ENCODE assay signal across 18 cellular contexts in the genomic region with DNA sequence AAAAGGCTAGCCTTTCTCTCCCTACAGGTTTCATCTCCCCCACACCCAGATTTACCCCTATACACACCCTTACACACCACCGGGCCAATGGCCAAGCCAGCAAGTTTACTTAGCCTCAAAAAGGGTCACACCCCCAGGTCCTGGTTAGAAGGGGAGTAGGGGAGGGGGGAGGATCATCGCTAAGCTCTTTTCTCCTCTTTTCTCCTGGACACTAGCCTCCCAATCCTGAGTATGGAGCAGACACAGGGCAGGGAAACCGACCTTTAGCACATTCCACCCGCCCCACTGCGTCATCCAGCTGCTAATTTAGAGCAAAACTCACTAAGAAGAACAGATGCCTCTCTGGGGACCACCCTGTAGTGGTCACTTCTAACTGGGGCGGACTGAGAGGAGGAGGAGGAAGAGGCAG. TPM values are rescaled to one million over a fixed set of nuclear protein-coding genes. Genes with fewer than 3 reads are reported as not detected.
DNase-seq lines count a peak whose midpoint lies in the region; ATAC-seq and TF ChIP-seq lines count a peak whose summit lies in the region.
"Had no signal": no experiment of that assay in that cellular context is flagged by ENCODE, and none has a peak within 500 bp of the region (broad histone marks: within the 10 kb centered on the region; RNA-seq: fewer than 3 reads in every experiment).

No MANE protein-coding gene starts in this region.

- no peak for DNase-seq in activated naive CD8-positive, alpha-beta T cell treated with anti-CD3 and anti-CD28 coated beads for 36 hours
- no peak for DNase-seq in effector memory CD8-positive, alpha-beta T cell
- DNase-seq in mesendoderm (peak; percentile 36), transverse colon (peak; percentile 46), retina (no peak), NCI-H526 treated with DMSO at 0.1 percent for 48 hours (lab: John Stamatoyannopoulos, UW) (no peak), NCI-H82 (lab: John Stamatoyannopoulos, UW) (no peak)
- DNase-seq: ACHN; activated CD8-positive, alpha-beta T cell treated with anti-CD3 and anti-CD28 coated beads, Interleukin-2, amount 10 ng/mL, durations not matched to agents 7 days and 5 days; activated gamma-delta T cell treated with Interleukin-2 at 50 U/mL for 16 hours; head of caudate nucleus; naive thymus-derived CD4-positive, alpha-beta T cell; NCI-H2171 treated with DMSO at 0.1 percent for 48 hours; sigmoid colon; stimulated activated naive CD4-positive, alpha-beta T cell treated with Interleukin-2 at 50 U/mL for 16 hours had no signal

- peaks cover 42% of the 10 kb centered on the region for H3K79me1 ChIP-seq in mesendoderm (ENCODE audit: low read length)

- H3K4me3 Mint-ChIP-seq in activated naive CD8-positive, alpha-beta T cell = no peak overlapping the region
- H3K4me3 Mint-ChIP-seq in activated naive CD8-positive, alpha-beta T cell treated with anti-CD3 and anti-CD28 coated beads for 36 hours = no peak overlapping the region
- H3K4me3 Mint-ChIP-seq in effector memory CD8-positive, alpha-beta T cell = no peak overlapping the region
- H3K4me3 Mint-ChIP-seq: activated CD8-positive, alpha-beta T cell treated with anti-CD3 and anti-CD28 coated beads, Interleukin-2, amount 10 ng/mL, durations not matched to agents 7 days and 5 days had no signal

- peaks cover 82% of the 10 kb centered on the region for H3K79me2 ChIP-seq in mesendoderm (ENCODE audit: control insufficient read depth, insufficient read depth, low read length)

- peak overlapping the region; percentile 41 for H2AK5ac ChIP-seq in mesendoderm (ENCODE audit: low read length)

- H3K9ac ChIP-seq in mesendoderm (ENCODE audit: low read length) = peak overlapping the region; percentile 27

- H3K27me3 ChIP-seq in mesendoderm (ENCODE audit: insufficient read depth, low read length, poor library complexity) = no peaks in the 10 kb centered on the region
- H3K27me3 ChIP-seq in transverse colon = no peaks in the 10 kb centered on the region
- H3K27me3 ChIP-seq: cardiac muscle cell, sigmoid colon had no signal

- H3K27ac ChIP-seq in mesendoderm (ENCODE audit: low read depth, low read length) (peak overlapping the region; percentile 58), transverse colon (peak overlapping the region in 1 of 4 donors; percentile 2)
- H3K27ac ChIP-seq: cardiac muscle cell, sigmoid colon had no signal

- peaks cover 30% of the 10 kb centered on the region for H3K36me3 ChIP-seq in mesendoderm (ENCODE audit: control insufficient read depth, insufficient read depth, low read length)
- H3K36me3 ChIP-seq in transverse colon = peaks cover 0 to 23% (median 10%) of the 10 kb centered on the region in 4 donors

- peaks cover 5% of the 10 kb centered on the region for H3K36me3 Mint-ChIP-seq in activated naive CD8-positive, alpha-beta T cell
- H3K36me3 Mint-ChIP-seq in activated naive CD8-positive, alpha-beta T cell treated with anti-CD3 and anti-CD28 coated beads for 36 hours = peaks cover 15% of the 10 kb centered on the region
- peaks cover 51% of the 10 kb centered on the region for H3K36me3 Mint-ChIP-seq in effector memory CD8-positive, alpha-beta T cell (ENCODE audit: insufficient read depth)

- in situ Hi-C loops in transverse colon (cut with MboI; ENCODE audit: low pct_ligation_motif_present in 1 of 4, low pct_unique_long_range_greater_than_20kb in 1 of 4, low sequenced_read_pairs in 3 of 4) = no loop called here

- peak overlapping the region; percentile 50 for H3K27ac Mint-ChIP-seq in activated naive CD8-positive, alpha-beta T cell
- H3K27ac Mint-ChIP-seq in activated naive CD8-positive, alpha-beta T cell treated with anti-CD3 and anti-CD28 coated beads for 36 hours = no peak overlapping the region
- H3K27ac Mint-ChIP-seq in effector memory CD8-positive, alpha-beta T cell = peak overlapping the region; percentile 30 to 75

- H2BK15ac ChIP-seq in mesendoderm (replicated peaks; ENCODE audit: low read depth) = no peak overlapping the region

- peaks cover 36% of the 10 kb centered on the region for H3K4me1 ChIP-seq in mesendoderm (ENCODE audit: control insufficient read depth, low read depth, low read length)
- H3K4me1 ChIP-seq in transverse colon = peaks cover 10 to 31% (median 25%) of the 10 kb centered on the region in 4 donors

- H3K56ac ChIP-seq in mesendoderm (ENCODE audit: low read length) = peak overlapping the region; percentile 82

- no peak overlapping the region for H3K4me3 ChIP-seq in mesendoderm (ENCODE audit: low read length)
- no peak overlapping the region for H3K4me3 ChIP-seq in transverse colon
- H3K4me3 ChIP-seq: cardiac muscle cell, sigmoid colon had no signal

- ATAC-seq in effector memory CD8-positive, alpha-beta T cell (replicated peaks) = no peak
- ATAC-seq: activated CD8-positive, alpha-beta T cell treated with anti-CD3 and anti-CD28 coated beads, Interleukin-2, amount 10 ng/mL, durations not matched to agents 7 days and 5 days; left colon; naive thymus-derived CD4-positive, alpha-beta T cell had no signal

- no peak for TF ChIP-seq EP300 in transverse colon (IDR thresholded peaks at IDR 0.05; ENCODE audit: low read depth)

- no peak overlapping the region for H3K4ac ChIP-seq in mesendoderm (ENCODE audit: low read depth, low read length)

- no peak for TF ChIP-seq CTCF in transverse colon (IDR thresholded peaks at IDR 0.05)

- no peak overlapping the region for H4K5ac ChIP-seq in mesendoderm (ENCODE audit: low read length)

- peaks cover 24% of the 10 kb centered on the region for H3K4me1 Mint-ChIP-seq in activated naive CD8-positive, alpha-beta T cell (ENCODE audit: low read depth)
- peaks cover 19% of the 10 kb centered on the region for H3K4me1 Mint-ChIP-seq in activated naive CD8-positive, alpha-beta T cell treated with anti-CD3 and anti-CD28 coated beads for 36 hours
- peaks cover 29 to 30% of the 10 kb centered on the region in 2 donors for H3K4me1 Mint-ChIP-seq in effector memory CD8-positive, alpha-beta T cell (ENCODE audit: low read depth in 2 of 2)

- no peaks in the 10 kb centered on the region for H3K9me3 Mint-ChIP-seq in activated naive CD8-positive, alpha-beta T cell (ENCODE audit: low read depth)
- H3K9me3 Mint-ChIP-seq in activated naive CD8-positive, alpha-beta T cell treated with anti-CD3 and anti-CD28 coated beads for 36 hours = no peaks in the 10 kb centered on the region
- H3K9me3 Mint-ChIP-seq in effector memory CD8-positive, alpha-beta T cell = no peaks in the 10 kb centered on the region
- H3K9me3 Mint-ChIP-seq: naive thymus-derived CD4-positive, alpha-beta T cell had no signal

- no peak overlapping the region for H3K23ac ChIP-seq in mesendoderm (ENCODE audit: low read length)

- H2BK5ac ChIP-seq in mesendoderm (ENCODE audit: low read length) = peak overlapping the region; percentile 68

- H3K27me3 Mint-ChIP-seq in activated naive CD8-positive, alpha-beta T cell = no peaks in the 10 kb centered on the region
- no peaks in the 10 kb centered on the region for H3K27me3 Mint-ChIP-seq in activated naive CD8-positive, alpha-beta T cell treated with anti-CD3 and anti-CD28 coated beads for 36 hours
- H3K27me3 Mint-ChIP-seq in effector memory CD8-positive, alpha-beta T cell = no peaks in the 10 kb centered on the region
- H3K27me3 Mint-ChIP-seq: naive thymus-derived CD4-positive, alpha-beta T cell had no signal

- H3K4me2 ChIP-seq in mesendoderm (ENCODE audit: low read length) = peak overlapping the region; percentile 2

- H2BK120ac ChIP-seq in mesendoderm (ENCODE audit: low read depth, low read length) = no peak overlapping the region

- H3K9me3 ChIP-seq in transverse colon = no peaks in the 10 kb centered on the region
- H3K9me3 ChIP-seq: sigmoid colon had no signal

- H3K18ac ChIP-seq in mesendoderm (ENCODE audit: low read length) = no peak overlapping the region

- WGBS in mesendoderm (ENCODE audit: extremely low coverage, insufficient coverage, low lambda C conversion rate) = no CpG with 5 or more reads among the region's 6 CpGs
- WGBS in transverse colon (ENCODE audit: low coverage in 1 of 2), 2 donors = 49% methylated on average over 6 of the region's 6 CpGs; no CpG with 5 or more reads in 1 of the 2 donors

- H4K8ac ChIP-seq in mesendoderm (ENCODE audit: low read depth, low read length) = no peak overlapping the region

- intact Hi-C loops in transverse colon (cut with DNase I; ENCODE audit: low total_unique reads) = no loop called here

- no peak for TF ChIP-seq POLR2A in transverse colon (IDR thresholded peaks at IDR 0.05)

RNA-seq across cellular contexts. Expression of a gene that starts 4.4 kb away (rescaled TPM):
- 100 to 1,000 TPM; 197 to 202 TPM for total RNA-seq in activated naive CD8-positive, alpha-beta T cell treated with anti-CD3 and anti-CD28 coated beads for 36 hours
- 188 TPM for polyA plus RNA-seq in mesendoderm (2013, experiment 1 of 2)
- 192 TPM for polyA plus RNA-seq in mesendoderm (2013, experiment 2 of 2)
- 10 to 100 TPM; 39.2 to 69.2 (median 51.9) TPM for total RNA-seq in transverse colon

RNA-seq across cellular contexts. Expression of a gene that starts 16.1 kb away (rescaled TPM):
- under 1 TPM; 0.58 to 0.84 TPM for total RNA-seq in activated naive CD8-positive, alpha-beta T cell treated with anti-CD3 and anti-CD28 coated beads for 36 hours
- polyA plus RNA-seq in mesendoderm (2013, experiment 1 of 2) = 0.63 TPM
- polyA plus RNA-seq in mesendoderm (2013, experiment 2 of 2) = 0.94 TPM
- under 1 TPM in 2 of 4 donors, not detected in 2; 0.32 to 0.55 TPM for total RNA-seq in transverse colon

RNA-seq across cellular contexts. Expression of a gene that starts 49.1 kb away (rescaled TPM):
- 10 to 100 TPM; 17.5 to 17.6 TPM for total RNA-seq in activated naive CD8-positive, alpha-beta T cell treated with anti-CD3 and anti-CD28 coated beads for 36 hours
- polyA plus RNA-seq in mesendoderm (2013, experiment 1 of 2) = 3.1 TPM
- polyA plus RNA-seq in mesendoderm (2013, experiment 2 of 2) = 2.8 TPM
- 10 to 100 TPM in 3 of 4 donors, 1 to 10 TPM in 1; 5.4 to 19.5 (median 15.9) TPM for total RNA-seq in transverse colon

RNA-seq across cellular contexts. Expression of a gene that starts 52.2 kb away (rescaled TPM):
- 10 to 100 TPM; 64.9 to 66.6 TPM for total RNA-seq in activated naive CD8-positive, alpha-beta T cell treated with anti-CD3 and anti-CD28 coated beads for 36 hours
- polyA plus RNA-seq in mesendoderm (2013, experiment 1 of 2) = 21.5 TPM
- 21.6 TPM for polyA plus RNA-seq in mesendoderm (2013, experiment 2 of 2)
- total RNA-seq in transverse colon = 100 to 1,000 TPM in 1 of 4 donors, 10 to 100 TPM in 3; 32.6 to 133 (median 54.2) TPM

Comparison
In these comparisons a context has a peak if more than half of its experiments do, and no peak if none do; other contexts are left out.
1. DNase-seq: peak in mesendoderm (single experiment) and transverse colon (single experiment); none in activated naive CD8-positive, alpha-beta T cell treated with anti-CD3 and anti-CD28 coated beads for 36 hours (single experiment), effector memory CD8-positive, alpha-beta T cell (0 of 3), retina (single experiment), NCI-H526 treated with DMSO at 0.1 percent for 48 hours (single experiment) and NCI-H82 (single experiment).